ENCODE assay signal across 14 cellular contexts in genomic region chr2:143553261-143553660, GRCh38.
DNase-seq lines count a peak whose midpoint lies in the region; ATAC-seq and TF ChIP-seq lines count a peak whose summit lies in the region.
"Had no signal": no experiment of that assay in that cellular context is flagged by ENCODE, and none has a peak within 500 bp of the region (broad histone marks: within the 10 kb centered on the region; RNA-seq: fewer than 3 reads in every experiment).

No MANE protein-coding gene starts in this region.

- H3K9ac ChIP-seq in smooth muscle cell (ENCODE audit: low read depth): no peak overlapping the region

- peak; percentile 47 for DNase-seq in activated CD4-positive, alpha-beta T cell treated with anti-CD3 and anti-CD28 coated beads for 48 hours
- no peak for DNase-seq in activated CD4-positive, alpha-beta T cell treated with anti-CD3 and anti-CD28 coated beads for 1 hour
- DNase-seq in MV-4-11 (lab: John Stamatoyannopoulos, UW) (peak; percentile 15), smooth muscle cell (lab: John Stamatoyannopoulos, UW; ENCODE audit: unreplicated experiment) (no peak), head of caudate nucleus (no peak), Kasumi-1 (lab: John Stamatoyannopoulos, UW) (no peak)
- DNase-seq: NCI-H1436 treated with DMSO at 0.1 percent for 48 hours, NCI-H69, SHP77, tibial artery had no signal

- H3K9me3 ChIP-seq in smooth muscle cell (replicated peaks; ENCODE audit: low read depth): no peaks in the 10 kb centered on the region
- H3K9me3 ChIP-seq: A549, tibial artery had no signal

- H3K4me1 ChIP-seq in smooth muscle cell (ENCODE audit: low read depth): peaks cover 7% of the 10 kb centered on the region
- H3K4me1 ChIP-seq: A549 had no signal

- no peaks in the 10 kb centered on the region for H3F3A ChIP-seq in smooth muscle cell (ENCODE audit: low read depth)

- intact Hi-C loops in head of caudate nucleus (cut with DNase I): no loop called here

- H3K27me3 ChIP-seq in smooth muscle cell (ENCODE audit: low read depth): no peaks in the 10 kb centered on the region
- H3K27me3 ChIP-seq: tibial artery had no signal

- TF ChIP-seq CTCF in smooth muscle cell (IDR thresholded peaks at IDR 0.05; ENCODE audit: borderline replicate concordance, insufficient read depth, poor library complexity, severe bottlenecking): no peak

- H3K79me2 ChIP-seq in smooth muscle cell (ENCODE audit: low read depth): no peaks in the 10 kb centered on the region

- peak; percentile 56 for ATAC-seq in GM21786 (IDR thresholded peaks at IDR 0.05; ENCODE audit: unreplicated experiment)
- ATAC-seq in HG03469 (IDR thresholded peaks at IDR 0.05; ENCODE audit: unreplicated experiment): no peak
- ATAC-seq: A549 had no signal

- H3K27ac ChIP-seq in smooth muscle cell (ENCODE audit: low read depth): peak overlapping the region; percentile 43
- H3K27ac ChIP-seq: A549, VCaP had no signal

- H3K36me3 ChIP-seq in smooth muscle cell (ENCODE audit: low read depth): no peaks in the 10 kb centered on the region
- H3K36me3 ChIP-seq: tibial artery had no signal

- H2AFZ ChIP-seq in smooth muscle cell (ENCODE audit: low read depth): no peak overlapping the region

- H4K20me1 ChIP-seq in smooth muscle cell (ENCODE audit: low read depth): no peaks in the 10 kb centered on the region

- H3K4me2 ChIP-seq in smooth muscle cell: peak overlapping the region; percentile 54
- H3K4me2 ChIP-seq: A549 had no signal

- 72% methylated on average over 3 of the region's 3 CpGs for WGBS in smooth muscle cell (ENCODE audit: low lambda C conversion rate)

- H3K4me3 ChIP-seq in smooth muscle cell: no peak overlapping the region
- H3K4me3 ChIP-seq: A549, tibial artery had no signal

Comparison
In these comparisons a context has a peak if more than half of its experiments do, and no peak if none do; other contexts are left out.
1. DNase-seq: peak in activated CD4-positive, alpha-beta T cell treated with anti-CD3 and anti-CD28 coated beads for 48 hours (single experiment) and MV-4-11 (single experiment); none in activated CD4-positive, alpha-beta T cell treated with anti-CD3 and anti-CD28 coated beads for 1 hour (single experiment), smooth muscle cell (single experiment), head of caudate nucleus (0 of 42) and Kasumi-1 (0 of 2).